ENCODE assay signal across 18 cellular contexts in the genomic region with DNA sequence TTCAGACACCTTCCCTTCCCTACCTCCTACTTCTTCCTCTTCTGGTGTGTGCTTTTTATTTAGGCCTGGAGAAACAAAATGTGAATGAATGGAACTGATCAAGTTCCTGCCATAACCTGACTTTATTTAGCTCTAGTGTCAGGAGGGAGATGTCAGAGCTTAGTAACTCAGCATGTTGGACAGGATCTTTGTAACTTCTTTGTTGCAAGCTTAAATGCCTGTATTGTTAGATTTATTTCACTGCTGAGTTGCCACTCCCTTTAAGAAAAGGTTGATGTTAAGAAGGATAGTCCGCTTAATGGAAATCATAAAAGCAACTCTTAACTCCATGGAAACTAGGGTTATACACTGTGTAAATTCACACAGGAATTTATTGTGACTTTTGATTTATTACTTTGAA. TPM values are rescaled to one million over a fixed set of nuclear protein-coding genes. Genes with fewer than 3 reads are reported as not detected.
DNase-seq lines count a peak whose midpoint lies in the region; FAIRE-seq and TF ChIP-seq lines count a peak whose summit lies in the region.
"Had no signal": no experiment of that assay in that cellular context is flagged by ENCODE, and none has a peak within 500 bp of the region (broad histone marks: within the 10 kb centered on the region; RNA-seq: fewer than 3 reads in every experiment).

No MANE protein-coding gene starts in this region.

- H3K79me2 ChIP-seq in Karpas-422 (ENCODE audit: low read length) (peaks cover 72% of the 10 kb centered on the region), osteoblast (ENCODE audit: insufficient read depth, low read length) (peaks cover 78% of the 10 kb centered on the region)

- H3K36me3 ChIP-seq in Karpas-422 (ENCODE audit: insufficient read depth, low read length) (no peaks in the 10 kb centered on the region), osteoblast (ENCODE audit: insufficient read depth, low read length) (no peaks in the 10 kb centered on the region)
- H3K36me3 ChIP-seq: heart left ventricle had no signal

- no peak overlapping the region for H3K27ac ChIP-seq in Karpas-422 (ENCODE audit: low read length)
- H3K27ac ChIP-seq in osteoblast (ENCODE audit: low read depth, low read length), result no peak overlapping the region
- H3K27ac ChIP-seq: epithelial cell of prostate, heart left ventricle, neutrophil, testis had no signal

- TF ChIP-seq CTCF in brain (conservative IDR thresholded peaks at IDR 0.05) (no peak), osteoblast (IDR thresholded peaks at IDR 0.05; ENCODE audit: extremely low read depth, low read depth, low read length) (no peak)

- peak overlapping the region; percentile 84 for H3K4me3 ChIP-seq in Karpas-422 (ENCODE audit: low read length)
- H3K4me3 ChIP-seq in osteoblast (ENCODE audit: insufficient read depth, low read length), result no peak overlapping the region
- H3K4me3 ChIP-seq: testis had no signal

- peaks cover 24% of the 10 kb centered on the region for H3K36me3 Mint-ChIP-seq in activated CD4-positive, alpha-beta T cell treated with anti-CD3 and anti-CD28 coated beads, Interleukin-2, amount 10 ng/mL, durations not matched to agents 24 days and 14 days (ENCODE audit: low read depth)
- peaks cover 35% of the 10 kb centered on the region for H3K36me3 Mint-ChIP-seq in brain

- peak overlapping the region; percentile 88 for H3K4me2 ChIP-seq in Karpas-422 (ENCODE audit: low read depth, low read length, poor library complexity, severe bottlenecking)
- peak overlapping the region; percentile 93 for H3K4me2 ChIP-seq in osteoblast (ENCODE audit: insufficient read depth, low read length)

- peaks cover 23% of the 10 kb centered on the region for H4K20me1 ChIP-seq in Karpas-422 (ENCODE audit: insufficient read depth, low read depth, low read length)
- H4K20me1 ChIP-seq in osteoblast (ENCODE audit: insufficient read depth, low read length), result peaks cover 52% of the 10 kb centered on the region

- H3K27me3 Mint-ChIP-seq in activated CD4-positive, alpha-beta T cell treated with anti-CD3 and anti-CD28 coated beads, Interleukin-2, amount 10 ng/mL, durations not matched to agents 24 days and 14 days, result peaks cover 18% of the 10 kb centered on the region
- peaks cover 12% of the 10 kb centered on the region for H3K27me3 Mint-ChIP-seq in brain

- no peaks in the 10 kb centered on the region for H3K27me3 ChIP-seq in Karpas-422 (ENCODE audit: low read length)
- no peaks in the 10 kb centered on the region for H3K27me3 ChIP-seq in osteoblast (ENCODE audit: insufficient read depth, low read length)
- H3K27me3 ChIP-seq: heart left ventricle, testis had no signal

- H3K9me2 ChIP-seq in Karpas-422 (replicated peaks; ENCODE audit: insufficient read depth, low read length), result no peaks in the 10 kb centered on the region

- H3K9ac ChIP-seq in Karpas-422 (ENCODE audit: low read length), result peak overlapping the region; percentile 87

- H3K9me3 ChIP-seq in Karpas-422 (ENCODE audit: low read length) (no peaks in the 10 kb centered on the region), osteoblast (ENCODE audit: low read depth, low read length) (no peaks in the 10 kb centered on the region)
- H3K9me3 ChIP-seq: heart left ventricle, neutrophil, testis had no signal

- H2AFZ ChIP-seq in Karpas-422 (ENCODE audit: low read length) (no peak overlapping the region), osteoblast (ENCODE audit: low read length) (no peak overlapping the region)

- peak overlapping the region; percentile 26 for H3K4me3 Mint-ChIP-seq in activated CD4-positive, alpha-beta T cell treated with anti-CD3 and anti-CD28 coated beads, Interleukin-2, amount 10 ng/mL, durations not matched to agents 24 days and 14 days
- H3K4me3 Mint-ChIP-seq in brain, result peak overlapping the region; percentile 87 to 98 (median 92)

- FAIRE-seq in HTR-8/SVneo (lab: Jason Lieb, UNC), result no peak

- no peak for DNase-seq in activated CD4-positive, alpha-beta T cell treated with anti-CD3 and anti-CD28 coated beads, Interleukin-2, amount 10 ng/mL, durations not matched to agents 24 days and 14 days
- DNase-seq in activated CD4-positive, alpha-beta T cell treated with anti-CD3 and anti-CD28 coated beads for 4 hours, result no peak
- DNase-seq in Karpas-422 (no peak), osteoblast (ENCODE audit: insufficient read length, low spot score, missing footprints) (no peak), SW 1271 (lab: John Stamatoyannopoulos, UW) (no peak), HTR-8/SVneo (ENCODE audit: insufficient read length, low spot score) (no peak), NCI-H774 (lab: John Stamatoyannopoulos, UW) (no peak)
- DNase-seq: ACHN; activated CD4-positive, CD25-positive, alpha-beta regulatory T cell; activated gamma-delta T cell; heart left ventricle; left colon; MM.1S; NK-92 treated with Interleukin-12 subunit alpha and Interleukin-12 subunit beta, amount 100 ng/mL, for 24 hours; testis had no signal

- intact Hi-C loops in activated CD4-positive, alpha-beta T cell treated with anti-CD3 and anti-CD28 coated beads, Interleukin-2, amount 10 ng/mL, durations not matched to agents 24 days and 14 days (cut with micrococcal nuclease), result loop anchor here (5.0 to 10.0 kb wide), 5 partner anchors 216 to 606 kb away; a partner anchor contains a TSS

- H3K4me1 ChIP-seq in Karpas-422 (ENCODE audit: low read length) (peaks cover 42% of the 10 kb centered on the region), osteoblast (ENCODE audit: insufficient read depth, low read length) (peaks cover 23% of the 10 kb centered on the region)

- no peak overlapping the region for H3K27ac Mint-ChIP-seq in activated CD4-positive, alpha-beta T cell treated with anti-CD3 and anti-CD28 coated beads, Interleukin-2, amount 10 ng/mL, durations not matched to agents 24 days and 14 days
- peak overlapping the region; percentile 10 to 96 (median 36) for H3K27ac Mint-ChIP-seq in brain

- peaks cover 33% of the 10 kb centered on the region for H3K4me1 Mint-ChIP-seq in activated CD4-positive, alpha-beta T cell treated with anti-CD3 and anti-CD28 coated beads, Interleukin-2, amount 10 ng/mL, durations not matched to agents 24 days and 14 days
- peaks cover 68% of the 10 kb centered on the region for H3K4me1 Mint-ChIP-seq in brain

- no peaks in the 10 kb centered on the region for H3K9me3 Mint-ChIP-seq in activated CD4-positive, alpha-beta T cell treated with anti-CD3 and anti-CD28 coated beads, Interleukin-2, amount 10 ng/mL, durations not matched to agents 24 days and 14 days
- peaks cover 0 to 8% (median 0%) of the 10 kb centered on the region in 5 experiments for H3K9me3 Mint-ChIP-seq in brain

RNA-seq across cellular contexts. Expression of a gene that starts 2.2 kb away (rescaled TPM):
- total RNA-seq in activated CD4-positive, alpha-beta T cell treated with anti-CD3 and anti-CD28 coated beads, Interleukin-2, amount 10 ng/mL, durations not matched to agents 24 days and 14 days, result 18.7 and 19.3 TPM in 2 replicates
- total RNA-seq in Karpas-422 (2014; rRNA removed; shearing (Covaris generic); ENCODE audit: low replicate concordance), result 22.4 and 32.1 TPM in 2 replicates
- 22.2 TPM for polyA plus RNA-seq in brain (ENCODE audit: insufficient read depth, low read depth, low replicate concordance)
- 13.4 and 17.1 TPM in 2 replicates for total RNA-seq in osteoblast

RNA-seq across cellular contexts. Expression of a gene that starts 17.9 kb away (rescaled TPM):
- 0.17 TPM in 1 of 2 replicates, not detected in the other for total RNA-seq in activated CD4-positive, alpha-beta T cell treated with anti-CD3 and anti-CD28 coated beads, Interleukin-2, amount 10 ng/mL, durations not matched to agents 24 days and 14 days
- 0.18 and 0.26 TPM in 2 replicates for total RNA-seq in Karpas-422 (2014; rRNA removed; shearing (Covaris generic); ENCODE audit: low replicate concordance)
- polyA plus RNA-seq in brain (ENCODE audit: insufficient read depth, low read depth, low replicate concordance), result 22.0 TPM
- total RNA-seq in osteoblast, result 0.29 and 0.36 TPM in 2 replicates
